In genomic region chr2:101807242-101807641, GRCh38 we compare ENCODE assay signal across 1 cellular context.
TF ChIP-seq lines count a peak whose summit lies in the region.

No MANE protein-coding gene starts in this region.

TF ChIP-seq in A549, 52 proteins besides CTCF, POLR2A, EP300 and RAD21:
- TF ChIP-seq JUNB (IDR thresholded peaks at IDR 0.05) (no peak), CHD2 (IDR thresholded peaks at IDR 0.05; ENCODE audit: low read length, partially characterized antibody) (no peak), CEBPB (IDR thresholded peaks at IDR 0.05) (no peak), POLR2AphosphoS2 (conservative IDR thresholded peaks at IDR 0.05; ENCODE audit: low read length) (no peak), ZNF302 (CRISPR knock-in tag; IDR thresholded peaks at IDR 0.05) (no peak), TP53 (CRISPR knock-in tag; IDR thresholded peaks at IDR 0.05) (no peak), JUN (IDR thresholded peaks at IDR 0.05) (no peak), MAFK (IDR thresholded peaks at IDR 0.05; ENCODE audit: partially characterized antibody) (no peak), NPAS2 (CRISPR knock-in tag; IDR thresholded peaks at IDR 0.05; ENCODE audit: borderline replicate concordance) (no peak), BHLHE40 (IDR thresholded peaks at IDR 0.05; ENCODE audit: low read depth, low read length) (no peak), TFCP2L1 (CRISPR knock-in tag; IDR thresholded peaks at IDR 0.05) (no peak), USF2 (IDR thresholded peaks at IDR 0.05) (no peak), CBX8 (IDR thresholded peaks at IDR 0.05) (no peak), MAZ (IDR thresholded peaks at IDR 0.05; ENCODE audit: borderline replicate concordance, low read depth, low read length) (no peak), HEYL (CRISPR knock-in tag; IDR thresholded peaks at IDR 0.05) (no peak)
- TF ChIP-seq, protein P1, sequence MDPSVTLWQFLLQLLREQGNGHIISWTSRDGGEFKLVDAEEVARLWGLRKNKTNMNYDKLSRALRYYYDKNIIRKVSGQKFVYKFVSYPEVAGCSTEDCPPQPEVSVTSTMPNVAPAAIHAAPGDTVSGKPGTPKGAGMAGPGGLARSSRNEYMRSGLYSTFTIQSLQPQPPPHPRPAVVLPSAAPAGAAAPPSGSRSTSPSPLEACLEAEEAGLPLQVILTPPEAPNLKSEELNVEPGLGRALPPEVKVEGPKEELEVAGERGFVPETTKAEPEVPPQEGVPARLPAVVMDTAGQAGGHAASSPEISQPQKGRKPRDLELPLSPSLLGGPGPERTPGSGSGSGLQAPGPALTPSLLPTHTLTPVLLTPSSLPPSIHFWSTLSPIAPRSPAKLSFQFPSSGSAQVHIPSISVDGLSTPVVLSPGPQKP (IDR thresholded peaks at IDR 0.05; ENCODE audit: low read depth, low read length), result no peak
- TF ChIP-seq, protein P2, sequence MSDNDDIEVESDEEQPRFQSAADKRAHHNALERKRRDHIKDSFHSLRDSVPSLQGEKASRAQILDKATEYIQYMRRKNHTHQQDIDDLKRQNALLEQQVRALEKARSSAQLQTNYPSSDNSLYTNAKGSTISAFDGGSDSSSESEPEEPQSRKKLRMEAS (IDR thresholded peaks at IDR 0.05), result no peak
- TF ChIP-seq, protein P3, sequence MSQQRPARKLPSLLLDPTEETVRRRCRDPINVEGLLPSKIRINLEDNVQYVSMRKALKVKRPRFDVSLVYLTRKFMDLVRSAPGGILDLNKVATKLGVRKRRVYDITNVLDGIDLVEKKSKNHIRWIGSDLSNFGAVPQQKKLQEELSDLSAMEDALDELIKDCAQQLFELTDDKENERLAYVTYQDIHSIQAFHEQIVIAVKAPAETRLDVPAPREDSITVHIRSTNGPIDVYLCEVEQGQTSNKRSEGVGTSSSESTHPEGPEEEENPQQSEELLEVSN (IDR thresholded peaks at IDR 0.05; ENCODE audit: borderline replicate concordance, low read depth), result no peak
- TF ChIP-seq, protein P4, sequence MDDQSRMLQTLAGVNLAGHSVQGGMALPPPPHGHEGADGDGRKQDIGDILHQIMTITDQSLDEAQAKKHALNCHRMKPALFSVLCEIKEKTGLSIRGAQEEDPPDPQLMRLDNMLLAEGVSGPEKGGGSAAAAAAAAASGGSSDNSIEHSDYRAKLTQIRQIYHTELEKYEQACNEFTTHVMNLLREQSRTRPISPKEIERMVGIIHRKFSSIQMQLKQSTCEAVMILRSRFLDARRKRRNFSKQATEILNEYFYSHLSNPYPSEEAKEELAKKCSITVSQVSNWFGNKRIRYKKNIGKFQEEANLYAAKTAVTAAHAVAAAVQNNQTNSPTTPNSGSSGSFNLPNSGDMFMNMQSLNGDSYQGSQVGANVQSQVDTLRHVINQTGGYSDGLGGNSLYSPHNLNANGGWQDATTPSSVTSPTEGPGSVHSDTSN (IDR thresholded peaks at IDR 0.05), result no peak
